In genomic region chr9:130635721-130636647, GRCh38 we compare ENCODE assay signal across 1 cellular context.
TF ChIP-seq lines count a peak whose summit lies in the region.

No MANE protein-coding gene starts in this region.

TF ChIP-seq in K562, 482 proteins besides CTCF, POLR2A, EP300 and RAD21:
- TF ChIP-seq STAT5B (CRISPR knock-in tag; IDR thresholded peaks at IDR 0.05) (no peak), POLR2G (IDR thresholded peaks at IDR 0.05; ENCODE audit: low read depth, low read length) (peak; percentile 38; the same call in 1 of the 2 replicates)
